Comparison of ENCODE assay signal across 16 cellular contexts in genomic region chr10:110474017-110474416, GRCh38. TPM values are rescaled to one million over a fixed set of nuclear protein-coding genes. Genes with fewer than 3 reads are reported as not detected.
DNase-seq lines count a peak whose midpoint lies in the region; ATAC-seq and TF ChIP-seq lines count a peak whose summit lies in the region.
"Had no signal": no experiment of that assay in that cellular context is flagged by ENCODE, and none has a peak within 500 bp of the region (broad histone marks: within the 10 kb centered on the region; RNA-seq: fewer than 3 reads in every experiment).

No MANE protein-coding gene starts in this region.

- POLR2A ChIA-PET in Panc1 (lab: Charles Lee) (no interaction called here), OCI-LY7 (lab: Charles Lee) (interaction anchor here (1.3 to 1.6 kb wide), 2 partner anchors 10 to 25 kb away, joined by 4 to 6 read pairs; no protein-coding TSS in a partner anchor)

- no peak overlapping the region for H3K4me2 ChIP-seq in OCI-LY7 (ENCODE audit: low read length)
- H3K4me2 ChIP-seq: BLaER1 treated with 17β-estradiol and CSF1 and Interleukin-3, amounts not matched to agents 10 nM and 100 nM had no signal

- H3K9me3 ChIP-seq in Panc1 (ENCODE audit: control insufficient read depth, insufficient read depth, low read depth, low read length) (no peaks in the 10 kb centered on the region), OCI-LY7 (ENCODE audit: low read length) (no peaks in the 10 kb centered on the region)

- peaks cover 5% of the 10 kb centered on the region for H3K4me1 Mint-ChIP-seq in nephron

- in situ Hi-C loops in Panc1 (cut with HindIII; ENCODE audit: low pct_unique_long_range_greater_than_20kb, low sequenced_read_pairs): no loop called here

- H3K4me3 ChIP-seq in Panc1 (ENCODE audit: low read depth in 2 of 2, low read length in 2 of 2) (no peak overlapping the region), OCI-LY7 (ENCODE audit: low read depth, low read length, poor library complexity, severe bottlenecking) (no peak overlapping the region)
- H3K4me3 ChIP-seq: BLaER1 treated with 17β-estradiol and CSF1 and Interleukin-3, amounts not matched to agents 10 nM and 100 nM; K562 had no signal

- no peak overlapping the region for H2AFZ ChIP-seq in OCI-LY7 (ENCODE audit: low read length)

- CTCF ChIA-PET in Panc1 (lab: Charles Lee) (no interaction called here), OCI-LY7 (lab: Charles Lee; ENCODE audit: unreplicated experiment) (no interaction called here)

- no peak overlapping the region for H3K4me3 Mint-ChIP-seq in nephron
- H3K4me3 Mint-ChIP-seq: CD4-positive, CD25-positive, alpha-beta regulatory T cell; H9 had no signal

- peaks cover 8% of the 10 kb centered on the region for H3K9me3 Mint-ChIP-seq in nephron

- intact Hi-C loops in Panc1 (cut with micrococcal nuclease; ENCODE audit: unreplicated experiment): no loop called here
- intact Hi-C loops in OCI-LY7 (cut with micrococcal nuclease; ENCODE audit: unreplicated experiment): no loop called here

- peaks cover 5% of the 10 kb centered on the region for H3K27me3 Mint-ChIP-seq in nephron (ENCODE audit: low read depth)

- H4K20me1 ChIP-seq in OCI-LY7 (ENCODE audit: insufficient read depth, low read length): no peaks in the 10 kb centered on the region
- H4K20me1 ChIP-seq: BLaER1 treated with 17β-estradiol and CSF1 and Interleukin-3, amounts not matched to agents 10 nM and 100 nM had no signal

- H3K27ac ChIP-seq in Panc1 (ENCODE audit: low read length): no peak overlapping the region
- H3K27ac ChIP-seq in foreskin keratinocyte: no peak overlapping the region
- H3K27ac ChIP-seq in OCI-LY7 (ENCODE audit: low read depth, low read length, poor library complexity, severe bottlenecking): no peak overlapping the region
- H3K27ac ChIP-seq: BLaER1 treated with 17β-estradiol and CSF1 and Interleukin-3, amounts not matched to agents 10 nM and 100 nM; HL-60 had no signal

- BruUV-seq in Panc1 (replicated peaks; lab: Mats Ljungman, UMichigan): no TSS peak
- no TSS peak for BruUV-seq in OCI-LY7 (replicated peaks; lab: Mats Ljungman, UMichigan)

- no peak for DNase-seq in Panc1 (ENCODE audit: low read depth, low spot score)
- peak in 1 of 2 donors; percentile 68 for DNase-seq in foreskin keratinocyte
- DNase-seq in T1000 (lab: John Stamatoyannopoulos, UW): no peak
- no peak for DNase-seq in NCI-H2196 (lab: John Stamatoyannopoulos, UW; ENCODE audit: unreplicated experiment)
- DNase-seq in OCI-LY7 (ENCODE audit: low spot score): no peak
- DNase-seq: ACHN; CD4-positive, CD25-positive, alpha-beta regulatory T cell; DMS53; GF-D8; GOT3; H9 had no signal

- no peaks in the 10 kb centered on the region for H3K9me2 ChIP-seq in OCI-LY7 (ENCODE audit: insufficient read depth, low read length)

- TF ChIP-seq CTCF in Panc1 (IDR thresholded peaks at IDR 0.05) (no peak), foreskin keratinocyte (conservative IDR thresholded peaks at IDR 0.05) (no peak), nephron (IDR thresholded peaks at IDR 0.05; ENCODE audit: unreplicated experiment in 3 of 3) (no peak), OCI-LY7 (conservative IDR thresholded peaks at IDR 0.05; ENCODE audit: low read length) (no peak)

- no peaks in the 10 kb centered on the region for H3K27me3 ChIP-seq in Panc1 (ENCODE audit: control insufficient read depth, insufficient read depth, low read length)
- no peaks in the 10 kb centered on the region for H3K27me3 ChIP-seq in foreskin keratinocyte
- H3K27me3 ChIP-seq: BLaER1 treated with 17β-estradiol and CSF1 and Interleukin-3, amounts not matched to agents 10 nM and 100 nM had no signal

- peak overlapping the region; percentile 6 to 85 (median 57) for H3K27ac Mint-ChIP-seq in nephron
- H3K27ac Mint-ChIP-seq: CD4-positive, CD25-positive, alpha-beta regulatory T cell; H9 had no signal

- no peaks in the 10 kb centered on the region for H3K36me3 ChIP-seq in Panc1 (ENCODE audit: control insufficient read depth, insufficient read depth, low read length)
- no peaks in the 10 kb centered on the region for H3K36me3 ChIP-seq in OCI-LY7 (ENCODE audit: insufficient read depth, low read length)
- H3K36me3 ChIP-seq: BLaER1 treated with 17β-estradiol and CSF1 and Interleukin-3, amounts not matched to agents 10 nM and 100 nM had no signal

- H3K36me3 Mint-ChIP-seq in nephron (ENCODE audit: low read depth): peaks cover 4% of the 10 kb centered on the region

- ATAC-seq in Panc1 (peak; percentile 19; the same call in 1 of the 2 replicates), foreskin keratinocyte (peak; percentile 56), GM21737 (IDR thresholded peaks at IDR 0.05; ENCODE audit: unreplicated experiment) (no peak)
- ATAC-seq: K562 had no signal

- H3K4me1 ChIP-seq in Panc1 (ENCODE audit: control insufficient read depth, insufficient read depth, low read length) (no peaks in the 10 kb centered on the region), foreskin keratinocyte (peaks cover 9% of the 10 kb centered on the region), OCI-LY7 (ENCODE audit: insufficient read depth, low read length, poor library complexity, severe bottlenecking) (no peaks in the 10 kb centered on the region)
- H3K4me1 ChIP-seq: BLaER1 treated with 17β-estradiol and CSF1 and Interleukin-3, amounts not matched to agents 10 nM and 100 nM had no signal

- H3K79me2 ChIP-seq in OCI-LY7 (ENCODE audit: insufficient read depth, low read depth, low read length): no peaks in the 10 kb centered on the region

RNA-seq across cellular contexts. Expression of gene DUSP5, which starts 23.7 kb away (rescaled TPM):
- total RNA-seq in Panc1 (2021; ENCODE audit: unreplicated experiment): 30.1 TPM
- 18.3 TPM for polyA plus RNA-seq in Panc1 (2012; ENCODE audit: insufficient read length)
- total RNA-seq in foreskin keratinocyte: 89.9 and 105 TPM in 2 replicates
- 60.4 and 75.6 TPM in 2 replicates for polyA plus RNA-seq in foreskin keratinocyte
- 0.06 and 0.08 TPM in 2 replicates for total RNA-seq in OCI-LY7 (2014; rRNA removed; shearing (Covaris generic))
- total RNA-seq in OCI-LY7 (2022): 0.28 and 0.97 TPM in 2 replicates

Comparison
In these comparisons a context has a peak if more than half of its experiments do, and no peak if none do; other contexts are left out.
1. RNA of gene DUSP5, which starts 23.7 kb away (total RNA-seq): 89.9 to 105 TPM in foreskin keratinocyte and 30.1 TPM in Panc1 (single experiment); 0.06 to 0.97 TPM in OCI-LY7; every median in the first group is over 10 times any median in the second.